ENCODE assay signal across 1 cellular context in the genomic region with DNA sequence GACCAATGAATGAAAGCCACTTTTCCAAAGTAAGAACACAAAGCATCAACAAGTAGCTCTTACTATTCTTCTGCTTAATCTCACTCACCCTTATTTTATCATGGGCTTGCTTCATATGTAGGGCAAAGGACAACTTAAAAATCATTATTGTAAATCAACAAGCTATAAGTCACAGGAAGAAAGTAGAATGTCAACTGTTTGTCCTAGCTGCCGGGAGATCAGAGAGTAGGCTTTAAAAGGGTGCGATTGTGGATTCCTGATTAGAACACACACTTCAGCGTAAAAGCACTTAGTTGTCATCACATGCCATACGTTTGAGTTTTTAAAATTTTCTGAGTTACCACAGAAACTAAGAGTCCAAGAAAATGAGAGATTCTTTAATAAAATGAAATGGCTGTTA.
TF ChIP-seq lines count a peak whose summit lies in the region.

No MANE protein-coding gene starts in this region.

TF ChIP-seq in HepG2, 621 proteins besides CTCF, POLR2A, EP300 and RAD21 (continued from another document and continues in another):
- TF ChIP-seq, protein P1, sequence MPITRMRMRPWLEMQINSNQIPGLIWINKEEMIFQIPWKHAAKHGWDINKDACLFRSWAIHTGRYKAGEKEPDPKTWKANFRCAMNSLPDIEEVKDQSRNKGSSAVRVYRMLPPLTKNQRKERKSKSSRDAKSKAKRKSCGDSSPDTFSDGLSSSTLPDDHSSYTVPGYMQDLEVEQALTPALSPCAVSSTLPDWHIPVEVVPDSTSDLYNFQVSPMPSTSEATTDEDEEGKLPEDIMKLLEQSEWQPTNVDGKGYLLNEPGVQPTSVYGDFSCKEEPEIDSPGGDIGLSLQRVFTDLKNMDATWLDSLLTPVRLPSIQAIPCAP (CRISPR knock-in tag; IDR thresholded peaks at IDR 0.05; ENCODE audit: low read depth) = no peak
- TF ChIP-seq ZSCAN30 (CRISPR knock-in tag; IDR thresholded peaks at IDR 0.05) = peak; percentile 76; the same call in 1 of the 2 replicates
- TF ChIP-seq ZNF775 (CRISPR knock-in tag; IDR thresholded peaks at IDR 0.05; ENCODE audit: borderline replicate concordance) = no peak
- no peak for TF ChIP-seq ELF4 (CRISPR knock-in tag; IDR thresholded peaks at IDR 0.05; ENCODE audit: borderline replicate concordance)
- TF ChIP-seq SIN3A (IDR thresholded peaks at IDR 0.05; ENCODE audit: borderline replicate concordance, low read depth, low read length) = no peak
- no peak for TF ChIP-seq YY1 (IDR thresholded peaks at IDR 0.05; ENCODE audit: insufficient read depth, insufficient replicate concordance, low read depth, low read length)
- TF ChIP-seq ZNF749 (CRISPR knock-in tag; IDR thresholded peaks at IDR 0.05; ENCODE audit: borderline replicate concordance) = no peak
- TF ChIP-seq TCF7 (IDR thresholded peaks at IDR 0.05; ENCODE audit: low read depth) = peak; percentile 97
- TF ChIP-seq AGO2 (optimal IDR thresholded peaks at IDR 0.05; ENCODE audit: low read depth, low read length) = no peak
- no peak for TF ChIP-seq MBNL3 (CRISPR knock-in tag; conservative IDR thresholded peaks at IDR 0.05)
- TF ChIP-seq, protein P2, sequence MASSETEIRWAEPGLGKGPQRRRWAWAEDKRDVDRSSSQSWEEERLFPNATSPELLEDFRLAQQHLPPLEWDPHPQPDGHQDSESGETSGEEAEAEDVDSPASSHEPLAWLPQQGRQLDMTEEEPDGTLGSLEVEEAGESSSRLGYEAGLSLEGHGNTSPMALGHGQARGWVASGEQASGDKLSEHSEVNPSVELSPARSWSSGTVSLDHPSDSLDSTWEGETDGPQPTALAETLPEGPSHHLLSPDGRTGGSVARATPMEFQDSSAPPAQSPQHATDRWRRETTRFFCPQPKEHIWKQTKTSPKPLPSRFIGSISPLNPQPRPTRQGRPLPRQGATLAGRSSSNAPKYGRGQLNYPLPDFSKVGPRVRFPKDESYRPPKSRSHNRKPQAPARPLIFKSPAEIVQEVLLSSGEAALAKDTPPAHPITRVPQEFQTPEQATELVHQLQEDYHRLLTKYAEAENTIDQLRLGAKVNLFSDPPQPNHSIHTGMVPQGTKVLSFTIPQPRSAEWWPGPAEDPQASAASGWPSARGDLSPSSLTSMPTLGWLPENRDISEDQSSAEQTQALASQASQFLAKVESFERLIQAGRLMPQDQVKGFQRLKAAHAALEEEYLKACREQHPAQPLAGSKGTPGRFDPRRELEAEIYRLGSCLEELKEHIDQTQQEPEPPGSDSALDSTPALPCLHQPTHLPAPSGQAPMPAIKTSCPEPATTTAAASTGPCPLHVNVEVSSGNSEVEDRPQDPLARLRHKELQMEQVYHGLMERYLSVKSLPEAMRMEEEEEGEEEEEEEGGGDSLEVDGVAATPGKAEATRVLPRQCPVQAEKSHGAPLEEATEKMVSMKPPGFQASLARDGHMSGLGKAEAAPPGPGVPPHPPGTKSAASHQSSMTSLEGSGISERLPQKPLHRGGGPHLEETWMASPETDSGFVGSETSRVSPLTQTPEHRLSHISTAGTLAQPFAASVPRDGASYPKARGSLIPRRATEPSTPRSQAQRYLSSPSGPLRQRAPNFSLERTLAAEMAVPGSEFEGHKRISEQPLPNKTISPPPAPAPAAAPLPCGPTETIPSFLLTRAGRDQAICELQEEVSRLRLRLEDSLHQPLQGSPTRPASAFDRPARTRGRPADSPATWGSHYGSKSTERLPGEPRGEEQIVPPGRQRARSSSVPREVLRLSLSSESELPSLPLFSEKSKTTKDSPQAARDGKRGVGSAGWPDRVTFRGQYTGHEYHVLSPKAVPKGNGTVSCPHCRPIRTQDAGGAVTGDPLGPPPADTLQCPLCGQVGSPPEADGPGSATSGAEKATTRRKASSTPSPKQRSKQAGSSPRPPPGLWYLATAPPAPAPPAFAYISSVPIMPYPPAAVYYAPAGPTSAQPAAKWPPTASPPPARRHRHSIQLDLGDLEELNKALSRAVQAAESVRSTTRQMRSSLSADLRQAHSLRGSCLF (CRISPR knock-in tag; IDR thresholded peaks at IDR 0.05; ENCODE audit: borderline replicate concordance) = no peak
- TF ChIP-seq ISX (CRISPR knock-in tag; conservative IDR thresholded peaks at IDR 0.05) = no peak
- no peak for TF ChIP-seq WIZ (CRISPR knock-in tag; IDR thresholded peaks at IDR 0.05)
- TF ChIP-seq ZMYM2 (CRISPR knock-in tag; IDR thresholded peaks at IDR 0.05) = no peak
- TF ChIP-seq, protein P3, sequence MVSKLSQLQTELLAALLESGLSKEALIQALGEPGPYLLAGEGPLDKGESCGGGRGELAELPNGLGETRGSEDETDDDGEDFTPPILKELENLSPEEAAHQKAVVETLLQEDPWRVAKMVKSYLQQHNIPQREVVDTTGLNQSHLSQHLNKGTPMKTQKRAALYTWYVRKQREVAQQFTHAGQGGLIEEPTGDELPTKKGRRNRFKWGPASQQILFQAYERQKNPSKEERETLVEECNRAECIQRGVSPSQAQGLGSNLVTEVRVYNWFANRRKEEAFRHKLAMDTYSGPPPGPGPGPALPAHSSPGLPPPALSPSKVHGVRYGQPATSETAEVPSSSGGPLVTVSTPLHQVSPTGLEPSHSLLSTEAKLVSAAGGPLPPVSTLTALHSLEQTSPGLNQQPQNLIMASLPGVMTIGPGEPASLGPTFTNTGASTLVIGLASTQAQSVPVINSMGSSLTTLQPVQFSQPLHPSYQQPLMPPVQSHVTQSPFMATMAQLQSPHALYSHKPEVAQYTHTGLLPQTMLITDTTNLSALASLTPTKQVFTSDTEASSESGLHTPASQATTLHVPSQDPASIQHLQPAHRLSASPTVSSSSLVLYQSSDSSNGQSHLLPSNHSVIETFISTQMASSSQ (IDR thresholded peaks at IDR 0.05; ENCODE audit: low read depth) = peak; percentile 86
- TF ChIP-seq, protein P3 (CRISPR knock-in tag; IDR thresholded peaks at IDR 0.05; ENCODE audit: borderline replicate concordance) = peak; percentile 89; the same call in 1 of the 2 replicates
- no peak for TF ChIP-seq ZNF354B (CRISPR knock-in tag; IDR thresholded peaks at IDR 0.05)
- 0 out of 2 replicates have a peak, but pooled peaks have one; percentile 31 for TF ChIP-seq MAFF (IDR thresholded peaks at IDR 0.05; ENCODE audit: low read depth, low read length)
- TF ChIP-seq NFE2L1 (CRISPR knock-in tag; IDR thresholded peaks at IDR 0.05; ENCODE audit: borderline replicate concordance) = no peak
- 0 out of 2 replicates have a peak, but pooled peaks have one; percentile 39 for TF ChIP-seq ZNF629 (CRISPR knock-in tag; conservative IDR thresholded peaks at IDR 0.05)
- peak; percentile 84 for TF ChIP-seq BCL6 (CRISPR knock-in tag; IDR thresholded peaks at IDR 0.05)
- no peak for TF ChIP-seq NFE2 (CRISPR knock-in tag; IDR thresholded peaks at IDR 0.05)
- TF ChIP-seq, protein P4, sequence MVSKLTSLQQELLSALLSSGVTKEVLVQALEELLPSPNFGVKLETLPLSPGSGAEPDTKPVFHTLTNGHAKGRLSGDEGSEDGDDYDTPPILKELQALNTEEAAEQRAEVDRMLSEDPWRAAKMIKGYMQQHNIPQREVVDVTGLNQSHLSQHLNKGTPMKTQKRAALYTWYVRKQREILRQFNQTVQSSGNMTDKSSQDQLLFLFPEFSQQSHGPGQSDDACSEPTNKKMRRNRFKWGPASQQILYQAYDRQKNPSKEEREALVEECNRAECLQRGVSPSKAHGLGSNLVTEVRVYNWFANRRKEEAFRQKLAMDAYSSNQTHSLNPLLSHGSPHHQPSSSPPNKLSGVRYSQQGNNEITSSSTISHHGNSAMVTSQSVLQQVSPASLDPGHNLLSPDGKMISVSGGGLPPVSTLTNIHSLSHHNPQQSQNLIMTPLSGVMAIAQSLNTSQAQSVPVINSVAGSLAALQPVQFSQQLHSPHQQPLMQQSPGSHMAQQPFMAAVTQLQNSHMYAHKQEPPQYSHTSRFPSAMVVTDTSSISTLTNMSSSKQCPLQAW (CRISPR knock-in tag; IDR thresholded peaks at IDR 0.05) = no peak; the same call in 1 of the 2 replicates
- TF ChIP-seq CBFB (CRISPR knock-in tag; IDR thresholded peaks at IDR 0.05) = peak; percentile 75; the same call in 1 of the 2 replicates
- peak; percentile 85; the same call in 1 of the 2 replicates for TF ChIP-seq SALL1 (CRISPR knock-in tag; IDR thresholded peaks at IDR 0.05)
- no peak for TF ChIP-seq FLYWCH1 (CRISPR knock-in tag; IDR thresholded peaks at IDR 0.05)
- no peak for TF ChIP-seq IRX3 (CRISPR knock-in tag; IDR thresholded peaks at IDR 0.05; ENCODE audit: borderline replicate concordance, low read depth)
- TF ChIP-seq, protein P5, sequence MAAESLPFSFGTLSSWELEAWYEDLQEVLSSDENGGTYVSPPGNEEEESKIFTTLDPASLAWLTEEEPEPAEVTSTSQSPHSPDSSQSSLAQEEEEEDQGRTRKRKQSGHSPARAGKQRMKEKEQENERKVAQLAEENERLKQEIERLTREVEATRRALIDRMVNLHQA (CRISPR knock-in tag; IDR thresholded peaks at IDR 0.05) = no peak
- TF ChIP-seq, protein P6, sequence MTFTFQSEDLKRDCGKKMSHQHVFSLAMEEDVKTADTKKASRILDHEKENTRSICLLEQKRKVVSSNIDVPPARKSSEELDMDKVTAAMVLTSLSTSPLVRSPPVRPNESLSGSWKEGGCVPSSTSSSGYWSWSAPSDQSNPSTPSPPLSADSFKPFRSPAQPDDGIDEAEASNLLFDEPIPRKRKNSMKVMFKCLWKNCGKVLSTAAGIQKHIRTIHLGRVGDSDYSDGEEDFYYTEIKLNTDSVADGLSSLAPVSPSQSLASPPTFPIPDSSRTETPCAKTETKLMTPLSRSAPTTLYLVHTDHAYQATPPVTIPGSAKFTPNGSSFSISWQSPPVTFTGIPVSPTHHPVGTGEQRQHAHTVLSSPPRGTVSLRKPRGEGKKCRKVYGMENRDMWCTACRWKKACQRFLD (CRISPR knock-in tag; IDR thresholded peaks at IDR 0.05; ENCODE audit: borderline replicate concordance) = no peak
- TF ChIP-seq SMAD1 (CRISPR knock-in tag; IDR thresholded peaks at IDR 0.05; ENCODE audit: borderline replicate concordance, low read depth) = no peak
- no peak for TF ChIP-seq SMAD9 (CRISPR knock-in tag; IDR thresholded peaks at IDR 0.05)
- TF ChIP-seq ZZZ3 (CRISPR knock-in tag; IDR thresholded peaks at IDR 0.05; ENCODE audit: borderline replicate concordance) = no peak
- TF ChIP-seq MATR3 (CRISPR knock-in tag; IDR thresholded peaks at IDR 0.05) = no peak
- no peak; the same call in 1 of the 2 replicates for TF ChIP-seq ZNF431 (CRISPR knock-in tag; IDR thresholded peaks at IDR 0.05; ENCODE audit: borderline replicate concordance, low read depth)
- no peak for TF ChIP-seq RELA (CRISPR knock-in tag; IDR thresholded peaks at IDR 0.05)
- 0 out of 2 replicates have a peak, but pooled peaks have one; percentile 42 for TF ChIP-seq SATB2 (CRISPR knock-in tag; IDR thresholded peaks at IDR 0.05)
- no peak for TF ChIP-seq PAF1 (CRISPR knock-in tag; IDR thresholded peaks at IDR 0.05)
- TF ChIP-seq CHCHD3 (CRISPR knock-in tag; IDR thresholded peaks at IDR 0.05) = no peak
- TF ChIP-seq ZNF776 (CRISPR knock-in tag; IDR thresholded peaks at IDR 0.05) = no peak
- no peak for TF ChIP-seq NFATC3 (CRISPR knock-in tag; IDR thresholded peaks at IDR 0.05)
- no peak for TF ChIP-seq BRCA1 (CRISPR knock-in tag; IDR thresholded peaks at IDR 0.05)
- TF ChIP-seq, protein P7, sequence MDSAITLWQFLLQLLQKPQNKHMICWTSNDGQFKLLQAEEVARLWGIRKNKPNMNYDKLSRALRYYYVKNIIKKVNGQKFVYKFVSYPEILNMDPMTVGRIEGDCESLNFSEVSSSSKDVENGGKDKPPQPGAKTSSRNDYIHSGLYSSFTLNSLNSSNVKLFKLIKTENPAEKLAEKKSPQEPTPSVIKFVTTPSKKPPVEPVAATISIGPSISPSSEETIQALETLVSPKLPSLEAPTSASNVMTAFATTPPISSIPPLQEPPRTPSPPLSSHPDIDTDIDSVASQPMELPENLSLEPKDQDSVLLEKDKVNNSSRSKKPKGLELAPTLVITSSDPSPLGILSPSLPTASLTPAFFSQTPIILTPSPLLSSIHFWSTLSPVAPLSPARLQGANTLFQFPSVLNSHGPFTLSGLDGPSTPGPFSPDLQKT (CRISPR knock-in tag; IDR thresholded peaks at IDR 0.05; ENCODE audit: borderline replicate concordance) = no peak
- no peak for TF ChIP-seq SUZ12 (IDR thresholded peaks at IDR 0.05; ENCODE audit: low read depth, low read length)
- TF ChIP-seq, protein P8, sequence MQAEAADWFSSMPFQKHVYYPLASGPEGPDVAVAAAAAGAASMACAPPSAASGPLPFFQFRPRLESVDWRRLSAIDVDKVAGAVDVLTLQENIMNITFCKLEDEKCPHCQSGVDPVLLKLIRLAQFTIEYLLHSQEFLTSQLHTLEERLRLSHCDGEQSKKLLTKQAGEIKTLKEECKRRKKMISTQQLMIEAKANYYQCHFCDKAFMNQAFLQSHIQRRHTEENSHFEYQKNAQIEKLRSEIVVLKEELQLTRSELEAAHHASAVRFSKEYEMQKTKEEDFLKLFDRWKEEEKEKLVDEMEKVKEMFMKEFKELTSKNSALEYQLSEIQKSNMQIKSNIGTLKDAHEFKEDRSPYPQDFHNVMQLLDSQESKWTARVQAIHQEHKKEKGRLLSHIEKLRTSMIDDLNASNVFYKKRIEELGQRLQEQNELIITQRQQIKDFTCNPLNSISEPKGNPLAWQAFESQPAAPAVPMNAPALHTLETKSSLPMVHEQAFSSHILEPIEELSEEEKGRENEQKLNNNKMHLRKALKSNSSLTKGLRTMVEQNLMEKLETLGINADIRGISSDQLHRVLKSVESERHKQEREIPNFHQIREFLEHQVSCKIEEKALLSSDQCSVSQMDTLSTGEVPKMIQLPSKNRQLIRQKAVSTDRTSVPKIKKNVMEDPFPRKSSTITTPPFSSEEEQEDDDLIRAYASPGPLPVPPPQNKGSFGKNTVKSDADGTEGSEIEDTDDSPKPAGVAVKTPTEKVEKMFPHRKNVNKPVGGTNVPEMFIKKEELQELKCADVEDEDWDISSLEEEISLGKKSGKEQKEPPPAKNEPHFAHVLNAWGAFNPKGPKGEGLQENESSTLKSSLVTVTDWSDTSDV (CRISPR knock-in tag; IDR thresholded peaks at IDR 0.05) = no peak
- TF ChIP-seq ZNF547 (CRISPR knock-in tag; IDR thresholded peaks at IDR 0.05) = no peak
- TF ChIP-seq ZBTB38 (CRISPR knock-in tag; IDR thresholded peaks at IDR 0.05) = no peak
- TF ChIP-seq AGO1 (IDR thresholded peaks at IDR 0.05; ENCODE audit: low read depth, low read length, poor library complexity, severe bottlenecking) = no peak
- no peak for TF ChIP-seq ZNF616 (CRISPR knock-in tag; IDR thresholded peaks at IDR 0.05; ENCODE audit: low read depth)
- no peak for TF ChIP-seq ZNF260 (CRISPR knock-in tag; IDR thresholded peaks at IDR 0.05; ENCODE audit: borderline replicate concordance, low read depth)
- TF ChIP-seq, protein P9, sequence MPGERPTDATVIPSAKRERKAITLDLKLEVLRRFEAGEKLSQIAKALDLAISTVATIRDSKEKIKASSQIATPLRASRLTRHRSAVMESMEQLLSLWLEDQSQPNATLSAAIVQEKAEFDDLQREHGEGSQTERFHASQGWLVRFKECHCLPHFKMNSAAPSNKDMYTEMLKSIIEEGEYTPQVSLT (CRISPR knock-in tag; IDR thresholded peaks at IDR 0.05; ENCODE audit: borderline replicate concordance, low read depth) = no peak
- TF ChIP-seq ZFP36L1 (CRISPR knock-in tag; IDR thresholded peaks at IDR 0.05) = no peak
